19 cellular contexts compared by ENCODE assay signal in the genomic region with DNA sequence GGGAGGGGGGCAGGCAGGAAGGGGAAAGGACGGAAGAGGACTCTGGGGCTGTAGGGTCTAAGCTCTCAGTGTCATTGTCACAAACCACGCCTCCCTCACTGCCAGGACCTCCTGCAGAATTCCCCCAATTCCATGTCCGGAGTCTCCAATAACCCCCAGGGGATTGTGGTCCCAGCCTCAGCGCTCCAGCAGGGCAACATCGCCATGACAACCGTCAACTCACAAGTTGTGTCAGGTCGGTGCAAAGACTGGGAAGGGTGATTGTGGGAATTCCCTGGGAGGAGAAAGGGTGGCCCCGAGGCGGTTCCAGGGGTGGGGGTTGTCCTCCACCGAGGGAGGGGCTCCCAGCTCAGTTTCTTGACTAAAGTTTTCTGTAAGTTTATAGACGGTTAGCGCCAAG.
A peak's percentile ranks its signal among the peaks of the same experiment; 100 is the strongest.
DNase-seq lines count a peak whose midpoint lies in the region; TF ChIP-seq lines count a peak whose summit lies in the region.
"Had no signal": no experiment of that assay in that cellular context is flagged by ENCODE, and none has a peak within 500 bp of the region (broad histone marks: within the 10 kb centered on the region; RNA-seq: fewer than 3 reads in every experiment).

No MANE protein-coding gene starts in this region.

- peaks cover 19 to 31% of the 10 kb centered on the region in 2 experiments for H3K4me1 Mint-ChIP-seq in H9
- H3K4me1 Mint-ChIP-seq: activated T-helper 17 cell treated with anti-CD3 and anti-CD28 coated beads, Interleukin-2, amount 50 U/mL, for 72 hours had no signal

- H3K4ac ChIP-seq in H9 (ENCODE audit: low read depth, low read length) (no peak overlapping the region), trophoblast cell (ENCODE audit: low read depth, low read length) (no peak overlapping the region)

- no peak overlapping the region for H3K56ac ChIP-seq in H9 (ENCODE audit: insufficient read length, low read depth, low read length)

- H3K4me3 ChIP-seq in SJCRH30, result no peak overlapping the region
- no peak overlapping the region for H3K4me3 ChIP-seq in trophoblast cell (ENCODE audit: low read depth, low read length)
- H3K4me3 ChIP-seq: sigmoid colon, thoracic aorta had no signal

- H3K4me2 ChIP-seq in H9 (ENCODE audit: insufficient read depth, insufficient read length, low read length) (no peak overlapping the region), trophoblast cell (ENCODE audit: low read length) (no peak overlapping the region)

- H4K91ac ChIP-seq in H9 (ENCODE audit: insufficient read length, low read depth, low read length), result no peak overlapping the region
- no peak overlapping the region for H4K91ac ChIP-seq in trophoblast cell (ENCODE audit: low read depth, low read length)

- H3K14ac ChIP-seq in H9 (ENCODE audit: insufficient read depth, low read length) (no peak overlapping the region), trophoblast cell (ENCODE audit: low read length) (no peak overlapping the region)

- H2BK120ac ChIP-seq in H9 (ENCODE audit: low read depth, low read length, poor library complexity, severe bottlenecking) (no peak overlapping the region), trophoblast cell (ENCODE audit: insufficient read depth, low read length, poor library complexity) (no peak overlapping the region)

- no peak overlapping the region for H2BK20ac ChIP-seq in H9 (ENCODE audit: low read depth, low read length, poor library complexity, severe bottlenecking)

- no peaks in the 10 kb centered on the region for H3K23me2 ChIP-seq in H9 (ENCODE audit: insufficient read length, low read depth, low read length, poor library complexity, severe bottlenecking)

- no peak overlapping the region for H3K9ac ChIP-seq in H9 (ENCODE audit: extremely low read depth, insufficient read length, low read length)
- H3K9ac ChIP-seq in trophoblast cell (ENCODE audit: low read length), result no peak overlapping the region

- no peak overlapping the region for H3T11ph ChIP-seq in H9 (ENCODE audit: low read length)

- H2BK5ac ChIP-seq in H9 (ENCODE audit: insufficient read length, low read length) (no peak overlapping the region), trophoblast cell (ENCODE audit: low read depth, low read length, poor library complexity) (no peak overlapping the region)

- peak overlapping the region in 1 of 2 experiments; percentile 14; a peak in 1 of 5 replicates for H3K4me3 Mint-ChIP-seq in H9
- H3K4me3 Mint-ChIP-seq: activated CD8-positive, alpha-beta T cell treated with anti-CD3 and anti-CD28 coated beads, Interleukin-2, amount 10 ng/mL, durations not matched to agents 7 days and 5 days; activated T-helper 17 cell treated with anti-CD3 and anti-CD28 coated beads, Interleukin-2, amount 50 U/mL, for 72 hours; T-cell had no signal

- no peaks in the 10 kb centered on the region for H4K20me1 ChIP-seq in H9 (ENCODE audit: control insufficient read depth, insufficient read depth, insufficient read length)

- H3K4me1 ChIP-seq in H9 (ENCODE audit: insufficient read depth, low read length) (no peaks in the 10 kb centered on the region), SJCRH30 (peaks cover 5% of the 10 kb centered on the region; the same call in 1 of the 2 replicates), trophoblast cell (ENCODE audit: control insufficient read depth in 1 of 2, insufficient read depth in 2 of 2, low read length in 2 of 2) (peaks cover 3 to 4% of the 10 kb centered on the region in 2 experiments)

- H3K23ac ChIP-seq in H9 (ENCODE audit: insufficient read length, low read depth, low read length) (no peak overlapping the region), trophoblast cell (ENCODE audit: low read length) (no peak overlapping the region)

- no peak overlapping the region for H2BK15ac ChIP-seq in H9 (ENCODE audit: low read depth, low read length)

- peaks cover 18% of the 10 kb centered on the region for H3K27me3 Mint-ChIP-seq in H9 (ENCODE audit: low read depth)

- H2BK12ac ChIP-seq in H9 (ENCODE audit: insufficient read length, low read depth, low read length) (no peak overlapping the region), trophoblast cell (ENCODE audit: low read length) (no peak overlapping the region)

- H3K79me2 ChIP-seq in H9 (ENCODE audit: insufficient read depth, low read length) (no peaks in the 10 kb centered on the region), trophoblast cell (ENCODE audit: control insufficient read depth, insufficient read depth, low read length, poor library complexity) (no peaks in the 10 kb centered on the region)

- no peak overlapping the region for H3K27ac ChIP-seq in H9 (ENCODE audit: insufficient read length, low read depth, low read length)
- no peak overlapping the region for H3K27ac ChIP-seq in SJCRH30
- H3K27ac ChIP-seq in trophoblast cell (ENCODE audit: low read depth, low read length), result no peak overlapping the region
- H3K27ac ChIP-seq: sigmoid colon, thoracic aorta had no signal

- no peaks in the 10 kb centered on the region for H3K27me3 ChIP-seq in H9 (ENCODE audit: insufficient read depth, low read length)
- H3K27me3 ChIP-seq in SJCRH30, result no peaks in the 10 kb centered on the region
- no peaks in the 10 kb centered on the region for H3K27me3 ChIP-seq in trophoblast cell (ENCODE audit: insufficient read depth, low read length)
- H3K27me3 ChIP-seq: sigmoid colon had no signal

- H4K5ac ChIP-seq in H9 (ENCODE audit: insufficient read length, low read depth, low read length), result no peak overlapping the region

- H2AK5ac ChIP-seq in H9 (ENCODE audit: insufficient read length, low read length) (no peak overlapping the region), trophoblast cell (ENCODE audit: low read length) (no peak overlapping the region)

- no peak overlapping the region for H4K12ac ChIP-seq in trophoblast cell (ENCODE audit: low read depth, low read length)

- no peak for TF ChIP-seq CTCF in H9 (conservative IDR thresholded peaks at IDR 0.05)

- H2AFZ ChIP-seq in H9 (ENCODE audit: low read length), result no peak overlapping the region
- H2AFZ ChIP-seq in trophoblast cell (ENCODE audit: insufficient read depth, low read length, poor library complexity), result no peak overlapping the region

- H3K79me1 ChIP-seq in H9 (ENCODE audit: insufficient read depth, low read depth, low read length, poor library complexity, severe bottlenecking) (no peaks in the 10 kb centered on the region), trophoblast cell (ENCODE audit: low read length) (no peaks in the 10 kb centered on the region)

- peak overlapping the region in 1 of 3 experiments; percentile 64; a peak in 1 of 7 replicates for H3K27ac Mint-ChIP-seq in H9
- H3K27ac Mint-ChIP-seq: activated CD8-positive, alpha-beta T cell treated with anti-CD3 and anti-CD28 coated beads, Interleukin-2, amount 10 ng/mL, durations not matched to agents 7 days and 5 days; activated T-helper 17 cell treated with anti-CD3 and anti-CD28 coated beads, Interleukin-2, amount 50 U/mL, for 72 hours; T-cell had no signal

- no peaks in the 10 kb centered on the region; a peak in 1 of 5 replicates for H3K9me3 Mint-ChIP-seq in H9
- H3K9me3 Mint-ChIP-seq: activated T-helper 17 cell treated with anti-CD3 and anti-CD28 coated beads, Interleukin-2, amount 50 U/mL, for 72 hours; T-cell had no signal

- H3K9me3 ChIP-seq in H9 (ENCODE audit: control insufficient read depth, low read depth, low read length), result no peaks in the 10 kb centered on the region
- H3K9me3 ChIP-seq in SJCRH30 (replicated peaks), result no peaks in the 10 kb centered on the region
- no peaks in the 10 kb centered on the region for H3K9me3 ChIP-seq in trophoblast cell (ENCODE audit: insufficient read depth, low read depth, low read length)
- H3K9me3 ChIP-seq: sigmoid colon, thoracic aorta had no signal

- no peak overlapping the region for H4K8ac ChIP-seq in H9 (replicated peaks; ENCODE audit: insufficient read length, low read depth, low read length)
- H4K8ac ChIP-seq in trophoblast cell (ENCODE audit: low read depth, low read length), result no peak overlapping the region

- H3K18ac ChIP-seq in H9 (ENCODE audit: insufficient read length, low read depth, low read length), result no peak overlapping the region
- no peak overlapping the region for H3K18ac ChIP-seq in trophoblast cell (ENCODE audit: low read length)

- no CpG with 5 or more reads among the region's 12 CpGs for WGBS in H9 (ENCODE audit: extremely low coverage, insufficient read length, low lambda C conversion rate)
- no CpG with 5 or more reads among the region's 12 CpGs for WGBS in trophoblast cell (ENCODE audit: extremely low coverage, insufficient coverage, insufficient read length)

- H3K36me3 ChIP-seq in SJCRH30, result no peaks in the 10 kb centered on the region
- H3K36me3 ChIP-seq in trophoblast cell (ENCODE audit: control insufficient read depth in 1 of 2, insufficient read depth in 2 of 2, low read length in 2 of 2), result no peaks in the 10 kb centered on the region
- H3K36me3 ChIP-seq: sigmoid colon, thoracic aorta had no signal

- DNase-seq in H9 (peak; percentile 90), SJCRH30 (peak; percentile 68 to 72), fibroblast of gingiva (ENCODE audit: low read depth) (peak; percentile 10), trophoblast cell (peak; percentile 9 to 20), NCI-H2081 (lab: John Stamatoyannopoulos, UW) (no peak), inferior parietal cortex (ENCODE audit: extremely low spot score) (no peak)
- DNase-seq in stimulated activated CD4-positive, alpha-beta T cell treated with anti-CD3 and anti-CD28 coated beads, Interleukin-4, amount 100 ng/mL, for 1 hour, result no peak
- DNase-seq: activated CD8-positive, alpha-beta T cell treated with anti-CD3 and anti-CD28 coated beads, Interleukin-2, amount 10 ng/mL, durations not matched to agents 7 days and 5 days; amniotic stem cell; IMR-90; NCI-H82; nucleus accumbens; RPMI8226; sigmoid colon; stimulated activated CD4-positive, alpha-beta T cell treated with anti-CD3 and anti-CD28 coated beads, Interleukin-4, amount 100 ng/mL, for 24 hours; stimulated activated CD8-positive, alpha-beta memory T cell treated with anti-CD3 and anti-CD28 coated beads, Interleukin-4, amount 100 ng/mL, for 48 hours; T-cell had no signal

- H3K36me3 Mint-ChIP-seq in H9 (ENCODE audit: insufficient read depth in 1 of 3, low read depth in 3 of 3), result no peaks in the 10 kb centered on the region
- H3K36me3 Mint-ChIP-seq: T-cell had no signal

Comparison
In these comparisons a context has a peak if more than half of its experiments do, and no peak if none do; other contexts are left out.
1. DNase-seq: peak in H9 (single experiment), SJCRH30 (2 of 2), fibroblast of gingiva (single experiment) and trophoblast cell (2 of 2); none in NCI-H2081 (0 of 2), stimulated activated CD4-positive, alpha-beta T cell treated with anti-CD3 and anti-CD28 coated beads, Interleukin-4, amount 100 ng/mL, for 1 hour (single experiment) and inferior parietal cortex (single experiment).